18 cellular contexts compared by ENCODE assay signal in genomic region chr13:99056381-99057014, GRCh38.
DNase-seq lines count a peak whose midpoint lies in the region; ATAC-seq and TF ChIP-seq lines count a peak whose summit lies in the region.
"Had no signal": no experiment of that assay in that cellular context is flagged by ENCODE, and none has a peak within 500 bp of the region (broad histone marks: within the 10 kb centered on the region; RNA-seq: fewer than 3 reads in every experiment).

No MANE protein-coding gene starts in this region.

- no peaks in the 10 kb centered on the region for H3K79me2 ChIP-seq in GM23248 (ENCODE audit: insufficient read depth)
- no peaks in the 10 kb centered on the region for H3K79me2 ChIP-seq in smooth muscle cell (ENCODE audit: low read depth)
- peaks cover 8% of the 10 kb centered on the region for H3K79me2 ChIP-seq in hepatocyte

- H3K9me2 ChIP-seq in GM23248 (ENCODE audit: insufficient read depth) (no peaks in the 10 kb centered on the region), hepatocyte (replicated peaks; ENCODE audit: insufficient read depth) (no peaks in the 10 kb centered on the region)

- H3K9me3 ChIP-seq in GM23248 (ENCODE audit: low read depth) (no peaks in the 10 kb centered on the region), gastroesophageal sphincter (no peaks in the 10 kb centered on the region), smooth muscle cell (replicated peaks; ENCODE audit: low read depth) (no peaks in the 10 kb centered on the region), hepatocyte (ENCODE audit: low read depth) (no peaks in the 10 kb centered on the region)
- H3K9me3 ChIP-seq: pancreas, thoracic aorta had no signal

- H3K27me3 ChIP-seq in GM23248 (replicated peaks; ENCODE audit: insufficient read depth) (no peaks in the 10 kb centered on the region), gastroesophageal sphincter (no peaks in the 10 kb centered on the region), smooth muscle cell (ENCODE audit: low read depth) (no peaks in the 10 kb centered on the region), hepatocyte (no peaks in the 10 kb centered on the region)
- H3K27me3 ChIP-seq: pancreas had no signal

- H3K4me3 ChIP-seq in GM23248 (no peak overlapping the region), gastroesophageal sphincter (no peak overlapping the region), smooth muscle cell (no peak overlapping the region), hepatocyte (no peak overlapping the region)
- H3K4me3 ChIP-seq: pancreas, thoracic aorta had no signal

- POLR2A ChIA-PET in T-cell (lab: Charles Lee) = interaction anchor here in 1 of 2 donors (0.8 kb wide), 1 partner anchor 12 kb away, joined by 3 read pairs; no protein-coding TSS in a partner anchor

- H3K4me2 ChIP-seq in GM23248 (ENCODE audit: unreplicated experiment) (no peak overlapping the region), smooth muscle cell (no peak overlapping the region), hepatocyte (no peak overlapping the region)

- DNase-seq in GM23248 = peak; percentile 60
- no peak for DNase-seq in T-cell
- DNase-seq in smooth muscle cell (lab: John Stamatoyannopoulos, UW; ENCODE audit: unreplicated experiment) = no peak
- DNase-seq in hepatocyte (ENCODE audit: low spot score) = no peak
- DNase-seq: activated CD4-positive, alpha-beta memory T cell treated with anti-CD3 and anti-CD28 coated beads, Interleukin-2, amount 10 ng/mL, durations not matched to agents 7 days and 5 days; activated T-cell treated with anti-CD3 and anti-CD28 coated beads, Interleukin-2, amount 50 U/mL, for 48 hours; DMS153; hypothalamus; NCI-H146; pancreas; RPMI8226; stimulated activated CD4-positive, alpha-beta T cell treated with anti-CD3 and anti-CD28 coated beads, Interleukin-4, amount 100 ng/mL, for 1 hour had no signal

- TF ChIP-seq CTCF in gastroesophageal sphincter (IDR thresholded peaks at IDR 0.05) = no peak
- no peak for TF ChIP-seq CTCF in smooth muscle cell (IDR thresholded peaks at IDR 0.05; ENCODE audit: borderline replicate concordance, insufficient read depth, poor library complexity, severe bottlenecking)
- no peak for TF ChIP-seq CTCF in hepatocyte (IDR thresholded peaks at IDR 0.05; ENCODE audit: poor library complexity)

- no peaks in the 10 kb centered on the region for H3K27me3 Mint-ChIP-seq in T-cell
- H3K27me3 Mint-ChIP-seq: activated CD4-positive, alpha-beta memory T cell treated with anti-CD3 and anti-CD28 coated beads, Interleukin-2, amount 10 ng/mL, durations not matched to agents 7 days and 5 days had no signal

- H2AFZ ChIP-seq in GM23248 (no peak overlapping the region), smooth muscle cell (ENCODE audit: low read depth) (no peak overlapping the region), hepatocyte (no peak overlapping the region)

- peaks cover 89 to 96% (median 90%) of the 10 kb centered on the region in 3 donors for H3K4me1 Mint-ChIP-seq in T-cell

- no peak overlapping the region for H3K4me3 Mint-ChIP-seq in T-cell
- H3K4me3 Mint-ChIP-seq: activated CD4-positive, alpha-beta memory T cell treated with anti-CD3 and anti-CD28 coated beads, Interleukin-2, amount 10 ng/mL, durations not matched to agents 7 days and 5 days; B cell had no signal

- H3K27ac ChIP-seq in GM23248 (0 out of 2 replicates have a peak overlapping the region, but pooled peaks have one; percentile 29), gastroesophageal sphincter (peak overlapping the region; percentile 2 to 81 (median 78)), smooth muscle cell (ENCODE audit: low read depth) (peak overlapping the region; percentile 52), hepatocyte (no peak overlapping the region)
- H3K27ac ChIP-seq: pancreas, thoracic aorta had no signal

- no peak for TF ChIP-seq POLR2A in gastroesophageal sphincter (IDR thresholded peaks at IDR 0.05)

- no peaks in the 10 kb centered on the region for H3K9me3 Mint-ChIP-seq in T-cell
- H3K9me3 Mint-ChIP-seq: activated CD4-positive, alpha-beta memory T cell treated with anti-CD3 and anti-CD28 coated beads, Interleukin-2, amount 10 ng/mL, durations not matched to agents 7 days and 5 days had no signal

- no peak overlapping the region for H3K9ac ChIP-seq in GM23248
- no peak overlapping the region for H3K9ac ChIP-seq in smooth muscle cell (ENCODE audit: low read depth)

- H3K4me1 ChIP-seq in GM23248 (ENCODE audit: insufficient read depth) (peaks cover 21% of the 10 kb centered on the region), gastroesophageal sphincter (peaks cover 18 to 99% (median 63%) of the 10 kb centered on the region in 3 donors), smooth muscle cell (ENCODE audit: low read depth) (peaks cover 33% of the 10 kb centered on the region), hepatocyte (ENCODE audit: insufficient read depth) (peaks cover 14% of the 10 kb centered on the region)

- no peaks in the 10 kb centered on the region for H4K20me1 ChIP-seq in GM23248 (ENCODE audit: insufficient read depth)
- H4K20me1 ChIP-seq in smooth muscle cell (ENCODE audit: low read depth) = no peaks in the 10 kb centered on the region
- no peaks in the 10 kb centered on the region for H4K20me1 ChIP-seq in hepatocyte (ENCODE audit: insufficient read depth, poor library complexity, severe bottlenecking)

- 91 to 92% methylated on average over 7 of the region's 7 CpGs for WGBS in GM23248 (ENCODE audit: low coverage in 1 of 2, low lambda C conversion rate in 2 of 2, missing lambda C conversion rate in 2 of 2), 2 experiments
- WGBS in gastroesophageal sphincter (ENCODE audit: low coverage in 1 of 2), 2 donors = 83% methylated on average over 2 of the region's 7 CpGs; no CpG with 5 or more reads in 1 of the 2 donors
- WGBS in smooth muscle cell (ENCODE audit: low lambda C conversion rate) = 82% methylated on average over 7 of the region's 7 CpGs
- 90% methylated on average over 7 of the region's 7 CpGs for WGBS in hepatocyte (ENCODE audit: low lambda C conversion rate, missing lambda C conversion rate)

- no peaks in the 10 kb centered on the region for H3K36me3 Mint-ChIP-seq in T-cell

- no peak for TF ChIP-seq EP300 in gastroesophageal sphincter (IDR thresholded peaks at IDR 0.05)

- H3K36me3 ChIP-seq in GM23248 (ENCODE audit: low read depth) (no peaks in the 10 kb centered on the region), gastroesophageal sphincter (no peaks in the 10 kb centered on the region), smooth muscle cell (ENCODE audit: low read depth) (no peaks in the 10 kb centered on the region), hepatocyte (replicated peaks; ENCODE audit: insufficient read depth, low read depth) (no peaks in the 10 kb centered on the region)
- H3K36me3 ChIP-seq: pancreas, thoracic aorta had no signal

- no peak for ATAC-seq in T-cell (replicated peaks in 1 of 4)
- no peak for ATAC-seq in gastroesophageal sphincter
- ATAC-seq in HG03095 (IDR thresholded peaks at IDR 0.05; ENCODE audit: unreplicated experiment) = no peak
- no peak for ATAC-seq in GM21576 (IDR thresholded peaks at IDR 0.05; ENCODE audit: unreplicated experiment)
- no peak for ATAC-seq in HG02623 (IDR thresholded peaks at IDR 0.05; ENCODE audit: unreplicated experiment)

- H3F3A ChIP-seq in GM23248 (ENCODE audit: insufficient read depth) = no peaks in the 10 kb centered on the region
- H3F3A ChIP-seq in smooth muscle cell (ENCODE audit: low read depth) = peaks cover 7% of the 10 kb centered on the region

- CTCF ChIA-PET in T-cell (lab: Charles Lee) = interaction anchor here in 1 of 2 donors (1.6 kb wide), 1 partner anchor 10 kb away, joined by 4 read pairs; no protein-coding TSS in a partner anchor

- in situ Hi-C loops in GM23248 (cut with MboI) = no loop called here

- H3K27ac Mint-ChIP-seq in T-cell = peak overlapping the region; percentile 73 to 80
- H3K27ac Mint-ChIP-seq: activated CD4-positive, alpha-beta memory T cell treated with anti-CD3 and anti-CD28 coated beads, Interleukin-2, amount 10 ng/mL, durations not matched to agents 7 days and 5 days; B cell had no signal
